ENCODE assay signal across 12 cellular contexts in the genomic region with DNA sequence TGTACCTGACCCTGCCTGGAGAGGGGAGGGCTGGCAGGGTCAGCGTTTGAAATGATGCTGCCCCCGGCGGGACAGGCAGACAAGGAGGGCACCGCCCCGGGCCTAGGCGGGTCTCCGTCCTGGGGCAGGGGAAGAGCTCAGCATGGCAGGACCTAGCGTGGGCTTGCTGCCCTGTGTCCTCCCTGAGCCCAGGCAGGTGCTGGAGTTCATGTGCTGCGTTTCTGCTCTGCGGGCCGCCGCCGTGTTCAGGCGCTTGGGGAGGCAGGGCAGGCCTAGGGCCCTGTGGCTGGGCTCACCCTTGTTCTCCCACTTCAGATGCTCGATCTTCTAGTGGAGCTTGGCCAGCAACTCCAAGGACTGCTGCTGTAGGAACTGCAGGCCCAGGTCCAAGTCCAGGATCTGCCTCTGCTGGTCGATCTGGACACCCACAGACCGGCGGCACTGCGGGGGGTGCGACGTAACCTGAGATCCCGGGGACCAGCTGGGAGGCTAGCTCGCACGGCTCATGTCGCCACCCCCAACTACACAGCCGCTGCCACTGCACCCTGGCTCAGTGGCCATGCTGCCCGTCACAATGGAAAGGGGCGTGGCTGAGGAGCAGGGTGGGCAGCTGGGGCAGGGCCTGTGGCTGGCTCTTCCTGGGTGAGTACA.
DNase-seq lines count a peak whose midpoint lies in the region; ATAC-seq and TF ChIP-seq lines count a peak whose summit lies in the region.
"Had no signal": no experiment of that assay in that cellular context is flagged by ENCODE, and none has a peak within 500 bp of the region (broad histone marks: within the 10 kb centered on the region; RNA-seq: fewer than 3 reads in every experiment).

No MANE protein-coding gene starts in this region.

- H3K36me3 Mint-ChIP-seq in CD4-positive, alpha-beta memory T cell: peaks cover 3 to 7% of the 10 kb centered on the region in 2 donors
- no peaks in the 10 kb centered on the region for H3K36me3 Mint-ChIP-seq in activated naive CD8-positive, alpha-beta T cell treated with anti-CD3 and anti-CD28 coated beads, Interleukin-2, amount 50 U/mL, for 24 hours (ENCODE audit: low read depth)

- no peaks in the 10 kb centered on the region for H3K9me3 Mint-ChIP-seq in CD4-positive, alpha-beta memory T cell
- H3K9me3 Mint-ChIP-seq in activated naive CD8-positive, alpha-beta T cell treated with anti-CD3 and anti-CD28 coated beads, Interleukin-2, amount 50 U/mL, for 24 hours: no peaks in the 10 kb centered on the region
- H3K9me3 Mint-ChIP-seq: neural crest cell had no signal

- peaks cover 3% of the 10 kb centered on the region for H3K36me3 ChIP-seq in osteoblast (ENCODE audit: insufficient read depth, low read length)
- peaks cover 6% of the 10 kb centered on the region for H3K36me3 ChIP-seq in CD4-positive, alpha-beta memory T cell (ENCODE audit: insufficient read depth, low read length)

- H3K4me3 ChIP-seq in osteoblast (ENCODE audit: insufficient read depth, low read length): no peak overlapping the region
- H3K4me3 ChIP-seq in CD4-positive, alpha-beta memory T cell (ENCODE audit: low read length in 2 of 2): no peak overlapping the region

- H3K4me1 Mint-ChIP-seq in CD4-positive, alpha-beta memory T cell: peaks cover 4 to 8% (median 5%) of the 10 kb centered on the region in 4 donors
- no peaks in the 10 kb centered on the region for H3K4me1 Mint-ChIP-seq in activated naive CD8-positive, alpha-beta T cell treated with anti-CD3 and anti-CD28 coated beads, Interleukin-2, amount 50 U/mL, for 24 hours
- H3K4me1 Mint-ChIP-seq: neural crest cell had no signal

- no peak for TF ChIP-seq CTCF in osteoblast (IDR thresholded peaks at IDR 0.05; ENCODE audit: extremely low read depth, low read depth, low read length)

- H3K27me3 Mint-ChIP-seq in CD4-positive, alpha-beta memory T cell: no peaks in the 10 kb centered on the region
- no peaks in the 10 kb centered on the region for H3K27me3 Mint-ChIP-seq in activated naive CD8-positive, alpha-beta T cell treated with anti-CD3 and anti-CD28 coated beads, Interleukin-2, amount 50 U/mL, for 24 hours

- H3K27ac Mint-ChIP-seq in CD4-positive, alpha-beta memory T cell: peak overlapping the region in 1 of 7 donors; percentile 13
- no peak overlapping the region for H3K27ac Mint-ChIP-seq in activated naive CD8-positive, alpha-beta T cell treated with anti-CD3 and anti-CD28 coated beads, Interleukin-2, amount 50 U/mL, for 24 hours
- H3K27ac Mint-ChIP-seq: activated CD8-positive, alpha-beta T cell treated with anti-CD3 and anti-CD28 coated beads, Interleukin-2, amount 10 ng/mL, durations not matched to agents 7 days and 5 days had no signal

- no peak for ATAC-seq in activated naive CD8-positive, alpha-beta T cell treated with anti-CD3 and anti-CD28 coated beads, Interleukin-2, amount 50 U/mL, for 24 hours
- no peak for ATAC-seq in GM21717 (IDR thresholded peaks at IDR 0.05; ENCODE audit: unreplicated experiment)
- ATAC-seq: activated CD8-positive, alpha-beta T cell treated with anti-CD3 and anti-CD28 coated beads, Interleukin-2, amount 10 ng/mL, durations not matched to agents 7 days and 5 days had no signal

- intact Hi-C loops in CD4-positive, alpha-beta memory T cell (cut with micrococcal nuclease): no loop called here

- POLR2A ChIA-PET in CD4-positive, alpha-beta memory T cell (lab: Charles Lee; ENCODE audit: partially characterized antibody): interaction anchor here (0.7 to 1.5 kb wide), 2 partner anchors 23 to 25 kb away, joined by 3 read pairs; no protein-coding TSS in a partner anchor

- H4K20me1 ChIP-seq in osteoblast (ENCODE audit: insufficient read depth, low read length): peaks cover 3% of the 10 kb centered on the region

- H2AFZ ChIP-seq in osteoblast (ENCODE audit: low read length): no peak overlapping the region

- DNase-seq in H4 (ENCODE audit: low spot score): peak; percentile 78
- peak; percentile 91 to 94 for DNase-seq in NCI-H524 (lab: John Stamatoyannopoulos, UW)
- peak; percentile 33 for DNase-seq in fibroblast of peridontal ligament (ENCODE audit: extremely low read depth)
- peak; percentile 80 for DNase-seq in osteoblast (ENCODE audit: insufficient read length, low spot score, missing footprints)
- DNase-seq in CD4-positive, alpha-beta memory T cell: no peak
- no peak for DNase-seq in activated naive CD8-positive, alpha-beta T cell treated with anti-CD3 and anti-CD28 coated beads, Interleukin-2, amount 50 U/mL, for 24 hours
- DNase-seq: activated CD8-positive, alpha-beta T cell treated with anti-CD3 and anti-CD28 coated beads, Interleukin-2, amount 10 ng/mL, durations not matched to agents 7 days and 5 days; effector CD4-positive, alpha-beta T cell; MM.1S; T-helper 2 cell had no signal

- no peaks in the 10 kb centered on the region for H3K79me2 ChIP-seq in osteoblast (ENCODE audit: insufficient read depth, low read length)

- no peak overlapping the region for H3K27ac ChIP-seq in osteoblast (ENCODE audit: low read depth, low read length)
- H3K27ac ChIP-seq in CD4-positive, alpha-beta memory T cell (ENCODE audit: low read depth, low read length): no peak overlapping the region

- no peaks in the 10 kb centered on the region for H3K4me1 ChIP-seq in osteoblast (ENCODE audit: insufficient read depth, low read length)
- H3K4me1 ChIP-seq in CD4-positive, alpha-beta memory T cell (ENCODE audit: insufficient read depth, low read length): no peaks in the 10 kb centered on the region

- CTCF ChIA-PET in CD4-positive, alpha-beta memory T cell (lab: Charles Lee; ENCODE audit: partially characterized antibody): interaction anchor here (1.2 kb wide), 1 partner anchor 11 kb away, joined by 3 read pairs; no protein-coding TSS in a partner anchor

- no peak overlapping the region for H3K4me3 Mint-ChIP-seq in CD4-positive, alpha-beta memory T cell
- H3K4me3 Mint-ChIP-seq in activated naive CD8-positive, alpha-beta T cell treated with anti-CD3 and anti-CD28 coated beads, Interleukin-2, amount 50 U/mL, for 24 hours: no peak overlapping the region
- H3K4me3 Mint-ChIP-seq: activated CD8-positive, alpha-beta T cell treated with anti-CD3 and anti-CD28 coated beads, Interleukin-2, amount 10 ng/mL, durations not matched to agents 7 days and 5 days; neural crest cell had no signal

- H3K4me2 ChIP-seq in osteoblast (ENCODE audit: insufficient read depth, low read length): no peak overlapping the region

- no peaks in the 10 kb centered on the region for H3K9me3 ChIP-seq in osteoblast (ENCODE audit: low read depth, low read length)
- H3K9me3 ChIP-seq in CD4-positive, alpha-beta memory T cell (ENCODE audit: control insufficient read depth in 1 of 2, low read length in 2 of 2): no peaks in the 10 kb centered on the region

- H3K27me3 ChIP-seq in osteoblast (ENCODE audit: insufficient read depth, low read length): no peaks in the 10 kb centered on the region
- H3K27me3 ChIP-seq in CD4-positive, alpha-beta memory T cell (ENCODE audit: insufficient read depth, low read length): no peaks in the 10 kb centered on the region

Comparison
In these comparisons a context has a peak if more than half of its experiments do, and no peak if none do; other contexts are left out.
1. DNase-seq: peak in H4 (single experiment), NCI-H524 (2 of 2), fibroblast of peridontal ligament (single experiment) and osteoblast (single experiment); none in CD4-positive, alpha-beta memory T cell (0 of 5) and activated naive CD8-positive, alpha-beta T cell treated with anti-CD3 and anti-CD28 coated beads, Interleukin-2, amount 50 U/mL, for 24 hours (single experiment).